ENCODE assay signal across 15 cellular contexts in the genomic region with DNA sequence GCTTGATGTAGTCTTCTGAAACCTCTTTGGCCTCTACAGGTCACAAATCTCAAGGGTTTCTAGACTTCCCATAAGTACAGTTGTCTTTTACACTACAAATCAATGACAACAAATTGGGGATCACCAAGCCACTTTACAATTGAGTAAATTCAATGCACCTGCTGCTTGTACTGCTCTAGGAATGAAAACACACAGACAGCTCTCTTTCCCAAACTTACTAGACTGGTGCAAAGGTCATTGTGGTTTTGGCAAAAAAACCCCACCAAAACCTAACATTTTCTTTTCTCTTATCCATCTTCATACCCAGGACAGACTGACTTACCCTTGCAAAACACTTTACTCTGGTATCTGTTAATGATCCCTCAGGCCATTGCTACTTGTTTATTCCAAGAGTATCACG. TPM values are rescaled to one million over a fixed set of nuclear protein-coding genes. Genes with fewer than 3 reads are reported as not detected.
DNase-seq lines count a peak whose midpoint lies in the region; ATAC-seq, FAIRE-seq and TF ChIP-seq lines count a peak whose summit lies in the region.
"Had no signal": no experiment of that assay in that cellular context is flagged by ENCODE, and none has a peak within 500 bp of the region (broad histone marks: within the 10 kb centered on the region; RNA-seq: fewer than 3 reads in every experiment).

No MANE protein-coding gene starts in this region.

- H3K9me3 ChIP-seq in BLaER1 (no peaks in the 10 kb centered on the region), DND-41 (ENCODE audit: insufficient read depth, low read length, severe bottlenecking) (no peaks in the 10 kb centered on the region), psoas muscle (no peaks in the 10 kb centered on the region)
- H3K9me3 ChIP-seq: MG63, SJSA1 had no signal

- H3K4me1 Mint-ChIP-seq in T-cell = peaks cover 38 to 55% (median 42%) of the 10 kb centered on the region in 3 donors
- peaks cover 36 to 56% of the 10 kb centered on the region in 2 donors for H3K4me1 Mint-ChIP-seq in effector memory CD8-positive, alpha-beta T cell (ENCODE audit: low read depth in 2 of 2)

- H3K27ac Mint-ChIP-seq in T-cell = peak overlapping the region; percentile 94 to 97
- peak overlapping the region; percentile 62 to 88 for H3K27ac Mint-ChIP-seq in effector memory CD8-positive, alpha-beta T cell

- WGBS in psoas muscle, 3 donors = 64 to 89% (median 78%) methylated on average over 1 of the region's 1 CpG

- peaks cover 24% of the 10 kb centered on the region for H3K36me3 Mint-ChIP-seq in T-cell
- peaks cover 49% of the 10 kb centered on the region for H3K36me3 Mint-ChIP-seq in effector memory CD8-positive, alpha-beta T cell (ENCODE audit: insufficient read depth)

- H3K27me3 ChIP-seq in BLaER1 = no peaks in the 10 kb centered on the region
- no peaks in the 10 kb centered on the region for H3K27me3 ChIP-seq in DND-41 (ENCODE audit: insufficient read depth, low read length, poor library complexity)
- H3K27me3 ChIP-seq in psoas muscle (ENCODE audit: insufficient read depth in 3 of 3, low read length in 2 of 3) = no peaks in the 10 kb centered on the region
- H3K27me3 ChIP-seq: MG63, SJSA1 had no signal

- H3K27me3 Mint-ChIP-seq in T-cell = no peaks in the 10 kb centered on the region
- no peaks in the 10 kb centered on the region for H3K27me3 Mint-ChIP-seq in effector memory CD8-positive, alpha-beta T cell

- FAIRE-seq in GM12892 (lab: Jason Lieb, UNC) = no peak

- H3K36me3 ChIP-seq in BLaER1 = peaks cover 56% of the 10 kb centered on the region
- H3K36me3 ChIP-seq in DND-41 (ENCODE audit: insufficient read depth, low read length) = peaks cover 51% of the 10 kb centered on the region
- H3K36me3 ChIP-seq in psoas muscle (ENCODE audit: insufficient read depth in 1 of 2, low read depth in 1 of 2) = peaks cover 9 to 53% of the 10 kb centered on the region in 2 donors

- H3K4me1 ChIP-seq in BLaER1 (peaks cover 30% of the 10 kb centered on the region), DND-41 (ENCODE audit: insufficient read depth, low read length) (peaks cover 34% of the 10 kb centered on the region), psoas muscle (peaks cover 24% of the 10 kb centered on the region)

- H3K27ac ChIP-seq in BLaER1 (no peak overlapping the region), DND-41 (ENCODE audit: low read length) (no peak overlapping the region; the same call in 1 of the 2 replicates), psoas muscle (no peak overlapping the region)
- H3K27ac ChIP-seq: C4-2B, SJSA1 had no signal

- H3K4me3 ChIP-seq in BLaER1 = no peak overlapping the region
- H3K4me3 ChIP-seq in DND-41 (ENCODE audit: low read depth in 1 of 2, low read length in 2 of 2) = no peak overlapping the region; a peak in 1 of 4 replicates
- no peak overlapping the region for H3K4me3 ChIP-seq in psoas muscle
- H3K4me3 ChIP-seq: MG63, SJSA1 had no signal

- H3K9ac ChIP-seq in BLaER1 (no peak overlapping the region), DND-41 (ENCODE audit: low read depth, low read length) (no peak overlapping the region)

- DNase-seq in DND-41 (no peak), T-cell (no peak), psoas muscle (no peak), GF-D8 (lab: John Stamatoyannopoulos, UW) (no peak), middle frontal gyrus (ENCODE audit: extremely low spot score, low spot score) (no peak), GM12892 (ENCODE audit: insufficient read length) (no peak)
- DNase-seq in effector memory CD8-positive, alpha-beta T cell = no peak
- DNase-seq: MG63; NCI-H2081 treated with DMSO at 0.1 percent for 48 hours; stimulated activated CD4-positive, alpha-beta T cell treated with anti-CD3 and anti-CD28 coated beads, Interleukin-15, amount 100 ng/mL, for 24 hours had no signal

- H3K4me3 Mint-ChIP-seq in T-cell = peak overlapping the region; percentile 5 to 95 (median 45)
- H3K4me3 Mint-ChIP-seq in effector memory CD8-positive, alpha-beta T cell = peak overlapping the region in 1 of 2 donors; percentile 91

- TF ChIP-seq CTCF in DND-41 (IDR thresholded peaks at IDR 0.05; ENCODE audit: borderline replicate concordance, extremely low read depth, low read length, poor library complexity, severe bottlenecking) (no peak), psoas muscle (IDR thresholded peaks at IDR 0.05) (no peak)

- H3K9me3 Mint-ChIP-seq in T-cell = no peaks in the 10 kb centered on the region
- no peaks in the 10 kb centered on the region for H3K9me3 Mint-ChIP-seq in effector memory CD8-positive, alpha-beta T cell

- peaks cover 57% of the 10 kb centered on the region for H4K20me1 ChIP-seq in BLaER1
- H4K20me1 ChIP-seq in DND-41 (ENCODE audit: insufficient read depth, low read length) = peaks cover 28% of the 10 kb centered on the region; the same call in 1 of the 2 replicates

- no peak for TF ChIP-seq POLR2A in GM12892 (IDR thresholded peaks at IDR 0.05; ENCODE audit: low read depth, low read length)

- H3K4me2 ChIP-seq in BLaER1 (peak overlapping the region; percentile 89), DND-41 (ENCODE audit: insufficient read depth, low read length) (peak overlapping the region; percentile 77; the same call in 1 of the 2 replicates)

- no peak overlapping the region for H2AFZ ChIP-seq in DND-41 (ENCODE audit: low read depth, low read length)

- POLR2A ChIA-PET in T-cell (lab: Charles Lee) = interaction anchor here in 1 of 2 donors (0.8 kb wide), 1 partner anchor 1667 kb away, joined by 3 read pairs; the partner anchor contains the start of gene MAGOHB

- ATAC-seq in DND-41 (ENCODE audit: insufficient read depth, low read depth) (no peak), T-cell (replicated peaks in 1 of 4) (no peak), psoas muscle (no peak)
- no peak for ATAC-seq in effector memory CD8-positive, alpha-beta T cell (replicated peaks)
- ATAC-seq: left lobe of liver had no signal

- peaks cover 66% of the 10 kb centered on the region for H3K79me2 ChIP-seq in DND-41 (ENCODE audit: insufficient read depth, low read length)

- CTCF ChIA-PET in T-cell (lab: Charles Lee) = interaction anchor here (0.9 to 2.3 kb wide), 3 partner anchors 52 to 92 kb away, joined by 3 to 11 read pairs (median 10); no protein-coding TSS in a partner anchor

- intact Hi-C loops in psoas muscle (cut with DNase I) = loop anchor here in 1 of 2 donors (5.0 kb wide), 1 partner anchor 34 kb away; the partner anchor contains the start of gene PHC1

RNA-seq across cellular contexts. Expression of gene M6PR, which starts 2.7 kb away (rescaled TPM):
- total RNA-seq in T-cell (100 to 1,000 TPM; 162 to 189 (median 187) TPM), psoas muscle (10 to 100 TPM; 45.8 to 85.0 (median 62.6) TPM)
- 100 to 1,000 TPM in 1 of 3 donors, 10 to 100 TPM in 2; 45.0 to 102 (median 93.5) TPM for polyA plus RNA-seq in psoas muscle
- 123 TPM for polyA plus RNA-seq in GM12892 (2012; ENCODE audit: missing spikeins)

RNA-seq across cellular contexts. Expression of gene PHC1, which starts 32.4 kb away (rescaled TPM):
- 10 to 100 TPM; 38.6 to 54.6 (median 42.9) TPM for total RNA-seq in T-cell
- 10 to 100 TPM; 11.9 to 27.1 (median 21.3) TPM for total RNA-seq in psoas muscle
- polyA plus RNA-seq in psoas muscle = 10 to 100 TPM; 11.3 to 20.8 (median 14.3) TPM
- 11.7 TPM for polyA plus RNA-seq in GM12892 (2012; ENCODE audit: missing spikeins)

RNA-seq across cellular contexts. Expression of gene KLRG1, which starts 42.6 kb away (rescaled TPM):
- total RNA-seq in T-cell (10 to 100 TPM; 11.9 to 80.4 (median 28.0) TPM), psoas muscle (1 to 10 TPM; 1.0 to 2.9 (median 1.6) TPM)
- polyA plus RNA-seq in psoas muscle = 10 to 100 TPM in 1 of 3 donors, 1 to 10 TPM in 2; 2.2 to 11.9 (median 4.9) TPM
- polyA plus RNA-seq in GM12892 (2012; ENCODE audit: missing spikeins) = 2.1 TPM
- total RNA-seq: HT-29 had no signal
